26 cellular contexts compared by ENCODE assay signal in the genomic region with DNA sequence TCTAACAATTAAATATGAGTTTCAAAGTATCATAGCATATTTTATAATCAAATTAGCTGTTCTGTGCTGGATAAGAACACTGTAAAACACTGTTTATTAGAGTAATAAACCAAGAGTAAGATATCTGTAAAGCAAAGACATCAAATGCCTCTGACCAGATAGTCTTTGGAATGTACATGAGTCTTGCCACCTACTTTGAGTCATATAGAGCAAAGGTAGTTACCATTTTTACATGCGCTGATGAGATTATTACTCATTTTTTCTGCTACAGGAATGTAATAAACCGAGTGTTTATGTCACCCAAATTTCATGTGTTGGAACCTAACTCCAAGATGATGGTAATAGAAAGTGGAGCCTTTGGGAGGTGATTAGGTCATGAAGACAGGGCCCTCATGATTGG.
"Had no signal": no experiment of that assay in that cellular context is flagged by ENCODE, and none has a peak within 500 bp of the region (broad histone marks: within the 10 kb centered on the region; RNA-seq: fewer than 3 reads in every experiment).

No MANE protein-coding gene starts in this region.

- H3K4me3 ChIP-seq: pancreas, prostate gland, right lobe of liver, sigmoid colon, stomach, thoracic aorta, thyroid gland, tibial nerve, upper lobe of left lung, vagina had no signal

- FAIRE-seq: pancreas, small intestine, urothelium cell line had no signal

- DNase-seq: nephron progenitor cell; nucleus accumbens; pancreas; retina; right cardiac atrium; right lobe of liver; sigmoid colon; small intestine; stimulated activated CD4-positive, alpha-beta T cell treated with anti-CD3 and anti-CD28 coated beads, Interleukin-15, amount 100 ng/mL, for 24 hours; stimulated activated CD4-positive, alpha-beta T cell treated with anti-CD3 and anti-CD28 coated beads, Interleukin-2, amount 100 ng/mL, for 24 hours; stimulated activated CD4-positive, alpha-beta T cell treated with anti-CD3 and anti-CD28 coated beads, Interleukin-2, amount 100 ng/mL, for 48 hours; stimulated activated CD4-positive, alpha-beta T cell treated with anti-CD3 and anti-CD28 coated beads, Interleukin-4, amount 100 ng/mL, for 24 hours; stimulated activated naive B cell treated with anti-CD40 and anti-IgM and Interleukin-4, amounts not matched to agents 10 μg/mL and 1 μg/mL and 100 μg/mL, for 72 hours; stimulated activated naive CD4-positive, alpha-beta T cell treated with Interleukin-2 at 50 U/mL for 16 hours; stomach; thyroid gland; trophoblast cell; upper lobe of left lung had no signal

- H3K36me3 ChIP-seq: neutrophil, pancreas, prostate gland, right lobe of liver, sigmoid colon, stomach, thoracic aorta, thyroid gland, tibial nerve, upper lobe of left lung, vagina had no signal

- H3K9me3 ChIP-seq: neutrophil, pancreas, prostate gland, right lobe of liver, sigmoid colon, stomach, thoracic aorta, thyroid gland, tibial nerve, upper lobe of left lung, vagina had no signal

- H3K27ac ChIP-seq: neutrophil, pancreas, prostate gland, right lobe of liver, sigmoid colon, stomach, thoracic aorta, thyroid gland, tibial nerve, upper lobe of left lung, vagina had no signal

- H3K4me1 ChIP-seq: prostate gland, right lobe of liver, stomach, tibial nerve, upper lobe of left lung, vagina had no signal

- H3K27me3 ChIP-seq: neutrophil, pancreas, right lobe of liver, sigmoid colon, stomach, thyroid gland, tibial nerve, upper lobe of left lung, vagina had no signal

- ATAC-seq: natural killer cell treated with Interleukin-12 subunit alpha and Interleukin-12 subunit beta and Interleukin-15 and Interleukin-18, amount 100 ng/mL, for 72 hours; pancreas; right cardiac atrium; right lobe of liver; stimulated activated effector memory CD8-positive, alpha-beta T cell treated with anti-CD3 and anti-CD28 coated beads, Interleukin-12 subunit alpha, Interleukin-12 subunit beta, amount 100 ng/mL, for 72 hours; stimulated activated naive B cell treated with anti-CD40 and anti-IgM and Interleukin-4, amounts not matched to agents 10 μg/mL and 1 μg/mL and 100 μg/mL, for 72 hours had no signal
